ENCODE assay signal across 10 cellular contexts in the genomic region with DNA sequence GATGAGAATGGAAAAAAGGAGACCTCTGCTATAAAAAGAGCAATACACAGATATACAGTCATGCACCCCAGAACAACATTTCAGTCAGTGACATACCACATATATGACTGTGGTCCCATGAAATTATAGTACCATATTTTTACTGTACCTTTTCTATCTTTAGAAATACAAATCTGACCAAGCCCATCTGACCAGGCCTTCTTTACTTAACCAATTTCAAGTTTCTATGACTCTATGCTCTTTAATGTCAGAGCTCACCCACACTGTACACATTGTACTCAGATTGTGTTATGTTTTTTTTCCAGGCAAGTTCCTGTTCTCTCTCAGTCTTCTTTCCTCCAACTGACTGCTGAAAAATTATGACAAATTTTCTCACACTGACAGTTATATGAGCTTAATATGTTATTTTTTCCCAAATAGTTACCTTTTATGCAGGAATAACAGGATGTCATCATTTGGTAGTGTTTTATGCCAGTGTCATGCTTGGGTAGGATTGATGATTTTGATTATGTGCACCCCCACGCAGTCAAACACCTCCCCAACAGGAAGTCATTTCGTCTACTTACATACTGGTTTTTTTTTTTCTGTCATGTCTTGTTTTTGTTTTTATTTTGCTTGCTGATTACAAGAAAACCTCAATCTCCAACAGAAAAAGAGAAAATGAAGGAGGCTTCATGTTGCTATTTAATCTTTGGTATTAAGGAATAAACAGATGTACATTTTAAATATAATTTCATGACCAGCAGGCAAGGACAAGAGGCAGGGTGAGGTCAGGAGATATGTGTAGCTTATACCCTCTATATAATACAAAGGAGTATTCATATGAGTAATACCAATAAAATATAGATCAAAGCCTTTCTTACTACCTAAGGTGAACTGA. TPM values are rescaled to one million over a fixed set of nuclear protein-coding genes. Genes with fewer than 3 reads are reported as not detected.
DNase-seq lines count a peak whose midpoint lies in the region; ATAC-seq and TF ChIP-seq lines count a peak whose summit lies in the region.
"Had no signal": no experiment of that assay in that cellular context is flagged by ENCODE, and none has a peak within 500 bp of the region (broad histone marks: within the 10 kb centered on the region; RNA-seq: fewer than 3 reads in every experiment).

No MANE protein-coding gene starts in this region.

- peak overlapping the region; percentile 83 for H3K27ac Mint-ChIP-seq in activated CD8-positive, alpha-beta T cell treated with anti-CD3 and anti-CD28 coated beads for 36 hours
- H3K27ac Mint-ChIP-seq in natural killer cell, result peak overlapping the region; percentile 87 to 92

- H3K9me3 Mint-ChIP-seq in activated CD8-positive, alpha-beta T cell treated with anti-CD3 and anti-CD28 coated beads for 36 hours, result peaks cover 2% of the 10 kb centered on the region
- no peaks in the 10 kb centered on the region for H3K9me3 Mint-ChIP-seq in natural killer cell

- peaks cover 2% of the 10 kb centered on the region for H3K36me3 Mint-ChIP-seq in activated CD8-positive, alpha-beta T cell treated with anti-CD3 and anti-CD28 coated beads for 36 hours (ENCODE audit: low read depth)
- H3K36me3 Mint-ChIP-seq in natural killer cell, result no peaks in the 10 kb centered on the region

- no peak for TF ChIP-seq EP300 in sigmoid colon (IDR thresholded peaks at IDR 0.05)

- H3K9me3 ChIP-seq in sigmoid colon, result no peaks in the 10 kb centered on the region

- peaks cover 46% of the 10 kb centered on the region for H3K4me1 Mint-ChIP-seq in activated CD8-positive, alpha-beta T cell treated with anti-CD3 and anti-CD28 coated beads for 36 hours (ENCODE audit: low read depth)
- H3K4me1 Mint-ChIP-seq in natural killer cell, result peaks cover 24% of the 10 kb centered on the region in 2 donors

- WGBS in sigmoid colon, 2 donors, result 8 to 18% methylated on average over 2 of the region's 2 CpGs

- TF ChIP-seq POLR2A in sigmoid colon (IDR thresholded peaks at IDR 0.05), result no peak

- no peaks in the 10 kb centered on the region for H3K4me1 ChIP-seq in sigmoid colon

- H3K36me3 ChIP-seq in sigmoid colon, result no peaks in the 10 kb centered on the region

- no peak overlapping the region for H3K27ac ChIP-seq in sigmoid colon

- DNase-seq in GM13977 (ENCODE audit: low spot score), result peak; percentile 49
- peak; percentile 38 for DNase-seq in activated CD8-positive, alpha-beta T cell treated with anti-CD3 and anti-CD28 coated beads for 36 hours
- DNase-seq in natural killer cell, result no peak
- no peak for DNase-seq in Kasumi-1 (lab: John Stamatoyannopoulos, UW)
- no peak for DNase-seq in sigmoid colon
- no peak for DNase-seq in kidney tubule cell (ENCODE audit: low spot score)
- DNase-seq: effector CD4-positive, alpha-beta T cell had no signal

- H3K4me3 ChIP-seq in sigmoid colon, result no peak overlapping the region

- ATAC-seq in GM21723 (IDR thresholded peaks at IDR 0.05; ENCODE audit: unreplicated experiment), result peak; percentile 87
- peak; percentile 84 for ATAC-seq in activated CD8-positive, alpha-beta T cell treated with anti-CD3 and anti-CD28 coated beads for 36 hours
- ATAC-seq in natural killer cell, result peak; percentile 69 to 86 (median 76)
- ATAC-seq in GM18519 (IDR thresholded peaks at IDR 0.05; ENCODE audit: low FRiP score, unreplicated experiment), result no peak
- ATAC-seq: HCT116 had no signal

- H3K27me3 Mint-ChIP-seq in activated CD8-positive, alpha-beta T cell treated with anti-CD3 and anti-CD28 coated beads for 36 hours, result no peaks in the 10 kb centered on the region
- H3K27me3 Mint-ChIP-seq in natural killer cell (ENCODE audit: low read depth in 2 of 2), result no peaks in the 10 kb centered on the region

- POLR2A ChIA-PET in activated CD8-positive, alpha-beta T cell treated with anti-CD3 and anti-CD28 coated beads for 36 hours (lab: Charles Lee), result no interaction called here

- intact Hi-C loops in activated CD8-positive, alpha-beta T cell treated with anti-CD3 and anti-CD28 coated beads for 36 hours (cut with micrococcal nuclease), result no loop called here
- intact Hi-C loops in natural killer cell (cut with micrococcal nuclease) (no loop called here), sigmoid colon (cut with DNase I) (no loop called here)

- H3K27me3 ChIP-seq in sigmoid colon, result no peaks in the 10 kb centered on the region

- in situ Hi-C loops in GM13977 (cut with MboI; ENCODE audit: low pct_unique_long_range_greater_than_20kb, low sequenced_read_pairs, unreplicated experiment), result no loop called here

- CTCF ChIA-PET in activated CD8-positive, alpha-beta T cell treated with anti-CD3 and anti-CD28 coated beads for 36 hours (lab: Charles Lee), result interaction anchor here (0.6 to 0.8 kb wide), 2 partner anchors 146 to 732 kb away, joined by 3 read pairs; no protein-coding TSS in a partner anchor

- TF ChIP-seq CTCF in GM13977 (IDR thresholded peaks at IDR 0.05; ENCODE audit: extremely low read depth, insufficient read depth, missing control alignments), result no peak
- TF ChIP-seq CTCF in activated CD8-positive, alpha-beta T cell treated with anti-CD3 and anti-CD28 coated beads for 36 hours (IDR thresholded peaks at IDR 0.05), result no peak
- TF ChIP-seq CTCF in natural killer cell (IDR thresholded peaks at IDR 0.05), result no peak
- TF ChIP-seq CTCF in sigmoid colon (IDR thresholded peaks at IDR 0.05), result no peak

- H3K4me3 Mint-ChIP-seq in activated CD8-positive, alpha-beta T cell treated with anti-CD3 and anti-CD28 coated beads for 36 hours, result peak overlapping the region; percentile 62
- peak overlapping the region; percentile 79 for H3K4me3 Mint-ChIP-seq in natural killer cell

RNA-seq across cellular contexts. Expression of a gene that starts 8.2 kb away (rescaled TPM):
- 100 to 1,000 TPM; 104 to 113 TPM for total RNA-seq in activated CD8-positive, alpha-beta T cell treated with anti-CD3 and anti-CD28 coated beads for 36 hours
- total RNA-seq in natural killer cell (100 to 1,000 TPM; 180 to 287 (median 230) TPM), sigmoid colon (10 to 100 TPM; 27.4 to 55.9 (median 48.3) TPM)
- polyA plus RNA-seq in sigmoid colon, result 10 to 100 TPM in 2 of 3 donors, 1 to 10 TPM in 1; 9.6 to 16.6 (median 15.2) TPM

Comparison
In these comparisons a context has a peak if more than half of its experiments do, and no peak if none do; other contexts are left out.
1. DNase-seq: peak in GM13977 (single experiment) and activated CD8-positive, alpha-beta T cell treated with anti-CD3 and anti-CD28 coated beads for 36 hours (single experiment); none in natural killer cell (single experiment), Kasumi-1 (0 of 2), sigmoid colon (single experiment) and kidney tubule cell (single experiment).